Comparison of ENCODE assay signal across 1 cellular context in genomic region chr17:76586741-76587487, GRCh38.
TF ChIP-seq lines count a peak whose summit lies in the region.

No MANE protein-coding gene starts in this region.

TF ChIP-seq in HEK293, 187 proteins besides CTCF, POLR2A, EP300 and RAD21 (continued from another document):
- TF ChIP-seq, protein P1, sequence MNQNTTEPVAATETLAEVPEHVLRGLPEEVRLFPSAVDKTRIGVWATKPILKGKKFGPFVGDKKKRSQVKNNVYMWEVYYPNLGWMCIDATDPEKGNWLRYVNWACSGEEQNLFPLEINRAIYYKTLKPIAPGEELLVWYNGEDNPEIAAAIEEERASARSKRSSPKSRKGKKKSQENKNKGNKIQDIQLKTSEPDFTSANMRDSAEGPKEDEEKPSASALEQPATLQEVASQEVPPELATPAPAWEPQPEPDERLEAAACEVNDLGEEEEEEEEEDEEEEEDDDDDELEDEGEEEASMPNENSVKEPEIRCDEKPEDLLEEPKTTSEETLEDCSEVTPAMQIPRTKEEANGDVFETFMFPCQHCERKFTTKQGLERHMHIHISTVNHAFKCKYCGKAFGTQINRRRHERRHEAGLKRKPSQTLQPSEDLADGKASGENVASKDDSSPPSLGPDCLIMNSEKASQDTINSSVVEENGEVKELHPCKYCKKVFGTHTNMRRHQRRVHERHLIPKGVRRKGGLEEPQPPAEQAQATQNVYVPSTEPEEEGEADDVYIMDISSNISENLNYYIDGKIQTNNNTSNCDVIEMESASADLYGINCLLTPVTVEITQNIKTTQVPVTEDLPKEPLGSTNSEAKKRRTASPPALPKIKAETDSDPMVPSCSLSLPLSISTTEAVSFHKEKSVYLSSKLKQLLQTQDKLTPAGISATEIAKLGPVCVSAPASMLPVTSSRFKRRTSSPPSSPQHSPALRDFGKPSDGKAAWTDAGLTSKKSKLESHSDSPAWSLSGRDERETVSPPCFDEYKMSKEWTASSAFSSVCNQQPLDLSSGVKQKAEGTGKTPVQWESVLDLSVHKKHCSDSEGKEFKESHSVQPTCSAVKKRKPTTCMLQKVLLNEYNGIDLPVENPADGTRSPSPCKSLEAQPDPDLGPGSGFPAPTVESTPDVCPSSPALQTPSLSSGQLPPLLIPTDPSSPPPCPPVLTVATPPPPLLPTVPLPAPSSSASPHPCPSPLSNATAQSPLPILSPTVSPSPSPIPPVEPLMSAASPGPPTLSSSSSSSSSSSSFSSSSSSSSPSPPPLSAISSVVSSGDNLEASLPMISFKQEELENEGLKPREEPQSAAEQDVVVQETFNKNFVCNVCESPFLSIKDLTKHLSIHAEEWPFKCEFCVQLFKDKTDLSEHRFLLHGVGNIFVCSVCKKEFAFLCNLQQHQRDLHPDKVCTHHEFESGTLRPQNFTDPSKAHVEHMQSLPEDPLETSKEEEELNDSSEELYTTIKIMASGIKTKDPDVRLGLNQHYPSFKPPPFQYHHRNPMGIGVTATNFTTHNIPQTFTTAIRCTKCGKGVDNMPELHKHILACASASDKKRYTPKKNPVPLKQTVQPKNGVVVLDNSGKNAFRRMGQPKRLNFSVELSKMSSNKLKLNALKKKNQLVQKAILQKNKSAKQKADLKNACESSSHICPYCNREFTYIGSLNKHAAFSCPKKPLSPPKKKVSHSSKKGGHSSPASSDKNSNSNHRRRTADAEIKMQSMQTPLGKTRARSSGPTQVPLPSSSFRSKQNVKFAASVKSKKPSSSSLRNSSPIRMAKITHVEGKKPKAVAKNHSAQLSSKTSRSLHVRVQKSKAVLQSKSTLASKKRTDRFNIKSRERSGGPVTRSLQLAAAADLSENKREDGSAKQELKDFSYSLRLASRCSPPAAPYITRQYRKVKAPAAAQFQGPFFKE (tag by site-specific recombination; IDR thresholded peaks at IDR 0.05; ENCODE audit: borderline replicate concordance): no peak
- peak; percentile 86; the same call in 1 of the 2 replicates for TF ChIP-seq HIC1 (tag by site-specific recombination; IDR thresholded peaks at IDR 0.05)
- no peak for TF ChIP-seq ZNF558 (tag by site-specific recombination; IDR thresholded peaks at IDR 0.05)
- peak; percentile 100 for TF ChIP-seq ZBTB17 (tag by site-specific recombination; IDR thresholded peaks at IDR 0.05)
- TF ChIP-seq ZFP37 (tag by site-specific recombination; IDR thresholded peaks at IDR 0.05): peak; percentile 47; the same call in 1 of the 2 replicates
- no peak for TF ChIP-seq ZNF530 (tag by site-specific recombination; IDR thresholded peaks at IDR 0.05; ENCODE audit: low read depth)
- no peak for TF ChIP-seq ZNF174 (tag by site-specific recombination; IDR thresholded peaks at IDR 0.05)
- TF ChIP-seq ZNF366 (tag by site-specific recombination; conservative IDR thresholded peaks at IDR 0.05): peak; percentile 95
- no peak for TF ChIP-seq ZNF133 (tag by site-specific recombination; IDR thresholded peaks at IDR 0.05)
- no peak for TF ChIP-seq HOXA7 (CRISPR knock-in tag; IDR thresholded peaks at IDR 0.05; ENCODE audit: borderline replicate concordance)
- no peak for TF ChIP-seq ZNF214 (tag by site-specific recombination; IDR thresholded peaks at IDR 0.05; ENCODE audit: borderline replicate concordance)
